Comparison of ENCODE assay signal across 8 cellular contexts in genomic region chr16:2009302-2009711, GRCh38. TPM values are rescaled to one million over a fixed set of nuclear protein-coding genes. Genes with fewer than 3 reads are reported as not detected.
A peak's percentile ranks its signal among the peaks of the same experiment; 100 is the strongest.
DNase-seq lines count a peak whose midpoint lies in the region; ATAC-seq, FAIRE-seq and TF ChIP-seq lines count a peak whose summit lies in the region.

No MANE protein-coding gene starts in this region.

- no peak for FAIRE-seq in GM12891 (lab: Jason Lieb, UNC)

- H3K9me3 ChIP-seq in Peyer's patch (no peaks in the 10 kb centered on the region), neutrophil (no peaks in the 10 kb centered on the region)

- peak; percentile 32 for ATAC-seq in GM18502 (IDR thresholded peaks at IDR 0.05; ENCODE audit: poor library complexity, unreplicated experiment)
- ATAC-seq in HG02571 (IDR thresholded peaks at IDR 0.05; ENCODE audit: unreplicated experiment), result peak; percentile 25
- ATAC-seq in HG03378 (IDR thresholded peaks at IDR 0.05; ENCODE audit: unreplicated experiment), result no peak

- peaks cover 12 to 50% (median 18%) of the 10 kb centered on the region in 4 donors for H3K4me1 ChIP-seq in Peyer's patch
- peaks cover 30 to 43% of the 10 kb centered on the region in 2 experiments for H3K4me1 ChIP-seq in neutrophil (ENCODE audit: control insufficient read depth in 1 of 2, insufficient read depth in 1 of 2, low read depth in 1 of 2, low read length in 1 of 2)

- no peaks in the 10 kb centered on the region for H3K27me3 ChIP-seq in Peyer's patch
- H3K27me3 ChIP-seq in neutrophil, result peaks cover 6% of the 10 kb centered on the region

- DNase-seq in Peyer's patch (no peak), epithelial cell of proximal tubule (ENCODE audit: low read depth) (no peak), NCI-H1694 (lab: John Stamatoyannopoulos, UW) (no peak), GM12891 (ENCODE audit: insufficient read length, low spot score) (no peak)

- no peak for TF ChIP-seq POLR2A in Peyer's patch (IDR thresholded peaks at IDR 0.05)
- no peak; the same call in 1 of the 2 replicates for TF ChIP-seq POLR2A in GM12891 (IDR thresholded peaks at IDR 0.05; ENCODE audit: low read depth, low read length)

- H3K36me3 ChIP-seq in Peyer's patch (no peaks in the 10 kb centered on the region), neutrophil (no peaks in the 10 kb centered on the region)

- peak overlapping the region; percentile 90 to 97 (median 96) for H3K27ac ChIP-seq in Peyer's patch
- peak overlapping the region; percentile 72 for H3K27ac ChIP-seq in neutrophil

- H3K4me3 ChIP-seq in Peyer's patch, result peak overlapping the region; percentile 64 to 99 (median 94)
- H3K4me3 ChIP-seq in epithelial cell of proximal tubule (ENCODE audit: low read depth, low read length), result peak overlapping the region; percentile 85
- H3K4me3 ChIP-seq in neutrophil (ENCODE audit: low read depth in 1 of 2, low read length in 1 of 2), result peak overlapping the region; percentile 77 to 82

- TF ChIP-seq CTCF in Peyer's patch (IDR thresholded peaks at IDR 0.05) (no peak), epithelial cell of proximal tubule (conservative IDR thresholded peaks at IDR 0.05; ENCODE audit: low read depth, low read length) (no peak), neutrophil (IDR thresholded peaks at IDR 0.05) (no peak)

TF ChIP-seq in GM12891, 5 proteins besides CTCF, POLR2A, EP300 and RAD21:
- TF ChIP-seq SPI1 (IDR thresholded peaks at IDR 0.05; ENCODE audit: low read depth, low read length) (no peak), POU2F2 (IDR thresholded peaks at IDR 0.05; ENCODE audit: low read depth, low read length) (no peak), TAF1 (IDR thresholded peaks at IDR 0.05; ENCODE audit: low read depth, low read length) (no peak), POLR2AphosphoS5 (IDR thresholded peaks at IDR 0.05; ENCODE audit: low read depth, low read length) (no peak; the same call in 1 of the 2 replicates), PAX5 (IDR thresholded peaks at IDR 0.05; ENCODE audit: insufficient read depth, low read length, severe bottlenecking) (no peak)

RNA-seq across cellular contexts. Expression of gene ZNF598, which starts 0.3 kb away (rescaled TPM):
- total RNA-seq in Peyer's patch (10 to 100 TPM; 48.5 to 84.0 (median 51.4) TPM), epithelial cell of proximal tubule (48.8 and 66.9 TPM in 2 replicates)
- polyA plus RNA-seq in GM12891 (2012; ENCODE audit: low read depth, missing spikeins), result 25.4 TPM

RNA-seq across cellular contexts. Expression of gene NPW, which starts 10.3 kb away (rescaled TPM):
- 1 to 10 TPM in 2 of 4 donors, not detected in 2; 2.8 to 9.1 TPM for total RNA-seq in Peyer's patch
- 0.46 and 2.4 TPM in 2 replicates for total RNA-seq in epithelial cell of proximal tubule
- polyA plus RNA-seq in GM12891 (2012; ENCODE audit: low read depth, missing spikeins), result 0.28 TPM

RNA-seq across cellular contexts. Expression of gene NHERF2, which starts 17.4 kb away (rescaled TPM):
- total RNA-seq in Peyer's patch (100 to 1,000 TPM in 1 of 4 donors, 10 to 100 TPM in 3; 21.5 to 104 (median 30.2) TPM), epithelial cell of proximal tubule (29.9 and 42.2 TPM in 2 replicates)
- polyA plus RNA-seq in GM12891 (2012; ENCODE audit: low read depth, missing spikeins), result not detected

RNA-seq across cellular contexts. Expression of gene SYNGR3, which starts 19.5 kb away (rescaled TPM):
- total RNA-seq in Peyer's patch (1 to 10 TPM in 3 of 4 donors, not detected in 1; 1.3 to 3.9 (median 3.3) TPM), epithelial cell of proximal tubule (8.5 and 22.0 TPM in 2 replicates)
- 3.4 TPM for polyA plus RNA-seq in GM12891 (2012; ENCODE audit: low read depth, missing spikeins)

RNA-seq across cellular contexts. Expression of gene GFER, which starts 25.3 kb away (rescaled TPM):
- total RNA-seq in Peyer's patch, result 100 to 1,000 TPM in 1 of 4 donors, 10 to 100 TPM in 3; 31.4 to 102 (median 83.1) TPM
- total RNA-seq in epithelial cell of proximal tubule, result 21.5 and 36.3 TPM in 2 replicates
- 32.2 TPM for polyA plus RNA-seq in GM12891 (2012; ENCODE audit: low read depth, missing spikeins)
